Comparison of ENCODE assay signal across 2 cellular contexts in the genomic region with DNA sequence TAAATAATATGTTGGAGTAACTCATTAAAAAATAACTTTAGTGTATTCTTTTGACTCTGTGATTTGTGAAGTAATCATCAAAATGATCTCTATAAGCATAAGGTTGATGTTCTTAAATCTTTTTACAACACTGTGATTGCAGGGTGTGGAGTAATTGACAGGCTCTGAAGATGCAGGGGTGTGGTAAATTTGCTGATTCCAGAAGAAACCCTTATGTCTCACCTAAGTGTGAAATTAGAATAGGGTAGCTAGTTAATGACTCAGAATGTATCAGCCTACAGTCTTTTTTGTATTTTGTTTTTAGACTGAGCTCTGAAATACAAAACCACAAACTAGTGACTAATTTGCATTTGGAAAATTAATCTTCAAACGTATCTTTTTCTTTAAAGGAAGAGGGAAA.
TF ChIP-seq lines count a peak whose summit lies in the region.

No MANE protein-coding gene starts in this region.

TF ChIP-seq in GM12878, 131 proteins besides CTCF, POLR2A, EP300 and RAD21 (continues in another document):
- TF ChIP-seq BRCA1 (IDR thresholded peaks at IDR 0.05; ENCODE audit: low read depth, low read length), result no peak
- TF ChIP-seq RUNX3 (IDR thresholded peaks at IDR 0.05; ENCODE audit: low read length), result peak; percentile 77
- no peak for TF ChIP-seq SMAD5 (IDR thresholded peaks at IDR 0.05; ENCODE audit: low read depth)
- TF ChIP-seq TBL1XR1 (IDR thresholded peaks at IDR 0.05; ENCODE audit: low read depth, low read length), result no peak
- peak; percentile 79 for TF ChIP-seq JUNB (IDR thresholded peaks at IDR 0.05)
- TF ChIP-seq NFIC (IDR thresholded peaks at IDR 0.05; ENCODE audit: low read depth, low read length), result peak; percentile 62; the same call in 1 of the 2 replicates
- TF ChIP-seq, protein P1, sequence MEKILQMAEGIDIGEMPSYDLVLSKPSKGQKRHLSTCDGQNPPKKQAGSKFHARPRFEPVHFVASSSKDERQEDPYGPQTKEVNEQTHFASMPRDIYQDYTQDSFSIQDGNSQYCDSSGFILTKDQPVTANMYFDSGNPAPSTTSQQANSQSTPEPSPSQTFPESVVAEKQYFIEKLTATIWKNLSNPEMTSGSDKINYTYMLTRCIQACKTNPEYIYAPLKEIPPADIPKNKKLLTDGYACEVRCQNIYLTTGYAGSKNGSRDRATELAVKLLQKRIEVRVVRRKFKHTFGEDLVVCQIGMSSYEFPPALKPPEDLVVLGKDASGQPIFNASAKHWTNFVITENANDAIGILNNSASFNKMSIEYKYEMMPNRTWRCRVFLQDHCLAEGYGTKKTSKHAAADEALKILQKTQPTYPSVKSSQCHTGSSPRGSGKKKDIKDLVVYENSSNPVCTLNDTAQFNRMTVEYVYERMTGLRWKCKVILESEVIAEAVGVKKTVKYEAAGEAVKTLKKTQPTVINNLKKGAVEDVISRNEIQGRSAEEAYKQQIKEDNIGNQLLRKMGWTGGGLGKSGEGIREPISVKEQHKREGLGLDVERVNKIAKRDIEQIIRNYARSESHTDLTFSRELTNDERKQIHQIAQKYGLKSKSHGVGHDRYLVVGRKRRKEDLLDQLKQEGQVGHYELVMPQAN (conservative IDR thresholded peaks at IDR 0.05), result no peak
- TF ChIP-seq ZNF274 (IDR thresholded peaks at IDR 0.05; ENCODE audit: insufficient read depth, insufficient read length), result no peak
- TF ChIP-seq ETV6 (conservative IDR thresholded peaks at IDR 0.05 in 1 of 2, IDR thresholded peaks at IDR 0.05 in 1 of 2; ENCODE audit: borderline replicate concordance in 1 of 2, low read depth in 1 of 2), result no peak
- no peak for TF ChIP-seq NFYA (IDR thresholded peaks at IDR 0.05; ENCODE audit: borderline replicate concordance, low read depth, low read length)
- no peak for TF ChIP-seq STAT1 (conservative IDR thresholded peaks at IDR 0.05)
- peak; percentile 38; the same call in 1 of the 2 replicates for TF ChIP-seq ATF7 (IDR thresholded peaks at IDR 0.05; ENCODE audit: low read depth)
- TF ChIP-seq BACH1 (IDR thresholded peaks at IDR 0.05; ENCODE audit: borderline replicate concordance), result no peak
- 0 out of 2 replicates have a peak, but pooled peaks have one; percentile 31 for TF ChIP-seq FOXM1 (IDR thresholded peaks at IDR 0.05; ENCODE audit: low read depth, low read length)
- TF ChIP-seq BCL11A (IDR thresholded peaks at IDR 0.05; ENCODE audit: low read depth, low read length), result peak; percentile 38; the same call in 1 of the 2 replicates
- TF ChIP-seq RELA (IDR thresholded peaks at IDR 0.05; ENCODE audit: borderline replicate concordance, partially characterized antibody), result no peak
- no peak for TF ChIP-seq KAT2A (conservative IDR thresholded peaks at IDR 0.05; ENCODE audit: control insufficient read depth, low read depth, low read length)
- TF ChIP-seq HDAC6 (IDR thresholded peaks at IDR 0.05; ENCODE audit: unreplicated experiment), result no peak
- TF ChIP-seq SREBF2 (IDR thresholded peaks at IDR 0.05; ENCODE audit: low read length), result no peak
- TF ChIP-seq BHLHE40 (IDR thresholded peaks at IDR 0.05; ENCODE audit: borderline replicate concordance in 1 of 2, low read depth in 2 of 2, low read length in 1 of 2), result 0 out of 4 replicates have a peak, but pooled peaks of 1 of the 2 experiments have one; percentile 14
- TF ChIP-seq SP1 (IDR thresholded peaks at IDR 0.05; ENCODE audit: low read depth, low read length), result no peak
- TF ChIP-seq YBX1 (IDR thresholded peaks at IDR 0.05), result no peak
- no peak for TF ChIP-seq NBN (IDR thresholded peaks at IDR 0.05)
- no peak for TF ChIP-seq HSF1 (IDR thresholded peaks at IDR 0.05; ENCODE audit: low read depth, low read length)
- TF ChIP-seq, protein P2, sequence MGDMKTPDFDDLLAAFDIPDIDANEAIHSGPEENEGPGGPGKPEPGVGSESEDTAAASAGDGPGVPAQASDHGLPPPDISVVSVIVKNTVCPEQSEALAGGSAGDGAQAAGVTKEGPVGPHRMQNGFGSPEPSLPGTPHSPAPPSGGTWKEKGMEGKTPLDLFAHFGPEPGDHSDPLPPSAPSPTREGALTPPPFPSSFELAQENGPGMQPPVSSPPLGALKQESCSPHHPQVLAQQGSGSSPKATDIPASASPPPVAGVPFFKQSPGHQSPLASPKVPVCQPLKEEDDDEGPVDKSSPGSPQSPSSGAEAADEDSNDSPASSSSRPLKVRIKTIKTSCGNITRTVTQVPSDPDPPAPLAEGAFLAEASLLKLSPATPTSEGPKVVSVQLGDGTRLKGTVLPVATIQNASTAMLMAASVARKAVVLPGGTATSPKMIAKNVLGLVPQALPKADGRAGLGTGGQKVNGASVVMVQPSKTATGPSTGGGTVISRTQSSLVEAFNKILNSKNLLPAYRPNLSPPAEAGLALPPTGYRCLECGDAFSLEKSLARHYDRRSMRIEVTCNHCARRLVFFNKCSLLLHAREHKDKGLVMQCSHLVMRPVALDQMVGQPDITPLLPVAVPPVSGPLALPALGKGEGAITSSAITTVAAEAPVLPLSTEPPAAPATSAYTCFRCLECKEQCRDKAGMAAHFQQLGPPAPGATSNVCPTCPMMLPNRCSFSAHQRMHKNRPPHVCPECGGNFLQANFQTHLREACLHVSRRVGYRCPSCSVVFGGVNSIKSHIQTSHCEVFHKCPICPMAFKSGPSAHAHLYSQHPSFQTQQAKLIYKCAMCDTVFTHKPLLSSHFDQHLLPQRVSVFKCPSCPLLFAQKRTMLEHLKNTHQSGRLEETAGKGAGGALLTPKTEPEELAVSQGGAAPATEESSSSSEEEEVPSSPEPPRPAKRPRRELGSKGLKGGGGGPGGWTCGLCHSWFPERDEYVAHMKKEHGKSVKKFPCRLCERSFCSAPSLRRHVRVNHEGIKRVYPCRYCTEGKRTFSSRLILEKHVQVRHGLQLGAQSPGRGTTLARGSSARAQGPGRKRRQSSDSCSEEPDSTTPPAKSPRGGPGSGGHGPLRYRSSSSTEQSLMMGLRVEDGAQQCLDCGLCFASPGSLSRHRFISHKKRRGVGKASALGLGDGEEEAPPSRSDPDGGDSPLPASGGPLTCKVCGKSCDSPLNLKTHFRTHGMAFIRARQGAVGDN (IDR thresholded peaks at IDR 0.05), result no peak

TF ChIP-seq in HEK293T, 16 proteins besides CTCF, POLR2A, EP300 and RAD21:
- TF ChIP-seq ARNT (IDR thresholded peaks at IDR 0.05) (no peak), CTBP1 (IDR thresholded peaks at IDR 0.05; ENCODE audit: borderline replicate concordance) (no peak), TARDBP (IDR thresholded peaks at IDR 0.05) (no peak), HDGF (IDR thresholded peaks at IDR 0.05; ENCODE audit: borderline replicate concordance) (no peak), FOXM1 (IDR thresholded peaks at IDR 0.05; ENCODE audit: borderline replicate concordance) (no peak), SUZ12 (IDR thresholded peaks at IDR 0.05) (no peak), LEF1 (IDR thresholded peaks at IDR 0.05; ENCODE audit: borderline replicate concordance) (no peak), SP1 (IDR thresholded peaks at IDR 0.05) (no peak), L3MBTL2 (conservative IDR thresholded peaks at IDR 0.05) (no peak), ZNF384 (IDR thresholded peaks at IDR 0.05) (no peak), FOXA1 (IDR thresholded peaks at IDR 0.05) (no peak), FOXK2 (IDR thresholded peaks at IDR 0.05) (no peak), BHLHE40 (IDR thresholded peaks at IDR 0.05; ENCODE audit: borderline replicate concordance) (no peak), PKNOX1 (IDR thresholded peaks at IDR 0.05) (no peak), ELF4 (IDR thresholded peaks at IDR 0.05) (no peak), NFRKB (IDR thresholded peaks at IDR 0.05) (no peak)
